Comparison of ENCODE assay signal across 1 cellular context in genomic region chr7:26187380-26188290, GRCh38.
A peak's percentile ranks its signal among the peaks of the same experiment; 100 is the strongest.
TF ChIP-seq lines count a peak whose summit lies in the region.

No MANE protein-coding gene starts in this region.

TF ChIP-seq in WTC11, 78 proteins besides CTCF, POLR2A, EP300 and RAD21 (continued from another document):
- TF ChIP-seq ZNF532 (CRISPR knock-in tag; IDR thresholded peaks at IDR 0.05; ENCODE audit: borderline replicate concordance) (peak; percentile 97), GABPB1 (CRISPR knock-in tag; IDR thresholded peaks at IDR 0.05) (peak; percentile 70), CREB1 (CRISPR knock-in tag; IDR thresholded peaks at IDR 0.05) (no peak), NR3C1 (CRISPR knock-in tag; conservative IDR thresholded peaks at IDR 0.05; ENCODE audit: low read depth) (no peak), SOX15 (CRISPR knock-in tag; IDR thresholded peaks at IDR 0.05) (0 out of 2 replicates have a peak, but pooled peaks have one; percentile 6), ZSCAN18 (CRISPR knock-in tag; IDR thresholded peaks at IDR 0.05) (no peak), ZNF671 (CRISPR knock-in tag; IDR thresholded peaks at IDR 0.05) (peak; percentile 95), ZNF425 (CRISPR knock-in tag; conservative IDR thresholded peaks at IDR 0.05) (peak; percentile 79), ZMAT4 (CRISPR knock-in tag; IDR thresholded peaks at IDR 0.05) (peak; percentile 44), ERG (CRISPR knock-in tag; IDR thresholded peaks at IDR 0.05) (peak; percentile 95)
